7 cellular contexts compared by ENCODE assay signal in genomic region chr11:60887531-60887930, GRCh38. TPM values are rescaled to one million over a fixed set of nuclear protein-coding genes. Genes with fewer than 3 reads are reported as not detected.
DNase-seq lines count a peak whose midpoint lies in the region; ATAC-seq lines count a peak whose summit lies in the region.

No MANE protein-coding gene starts in this region.

- intact Hi-C loops in left ventricle myocardium superior (cut with micrococcal nuclease), result no loop called here

- H3K36me3 Mint-ChIP-seq in activated T-cell treated with anti-CD3 and anti-CD28 coated beads, Interleukin-2, amount 50 U/mL, for 4 hours (ENCODE audit: insufficient read depth), result peaks cover 45% of the 10 kb centered on the region

- no peaks in the 10 kb centered on the region for H3K4me1 Mint-ChIP-seq in activated T-cell treated with anti-CD3 and anti-CD28 coated beads, Interleukin-2, amount 50 U/mL, for 4 hours (ENCODE audit: low read depth)

- peak; percentile 67 to 86 for ATAC-seq in activated T-cell treated with anti-CD3 and anti-CD28 coated beads, Interleukin-2, amount 50 U/mL, for 4 hours
- peak; percentile 86 for ATAC-seq in left ventricle myocardium superior

- no peaks in the 10 kb centered on the region for H3K27me3 Mint-ChIP-seq in activated T-cell treated with anti-CD3 and anti-CD28 coated beads, Interleukin-2, amount 50 U/mL, for 4 hours (ENCODE audit: low read depth)

- DNase-seq in DMS79 treated with DMSO at 0.1 percent for 48 hours (lab: John Stamatoyannopoulos, UW) (peak; percentile 66), HCEC 1CT (peak; percentile 44), NCI-H345 treated with DMSO at 0.1 percent for 48 hours (lab: John Stamatoyannopoulos, UW; ENCODE audit: unreplicated experiment) (peak; percentile 3), left ventricle myocardium superior (no peak), dedifferentiated amniotic fluid mesenchymal stem cell (ENCODE audit: extremely low spot score) (no peak)
- no peak for DNase-seq in activated T-cell treated with anti-CD3 and anti-CD28 coated beads, Interleukin-2, amount 50 U/mL, for 4 hours
- DNase-seq in stimulated activated CD8-positive, alpha-beta memory T cell treated with anti-CD3 and anti-CD28 coated beads, Interleukin-4, amount 100 ng/mL, for 48 hours, result peak; percentile 67

- H3K4me3 Mint-ChIP-seq in activated T-cell treated with anti-CD3 and anti-CD28 coated beads, Interleukin-2, amount 50 U/mL, for 4 hours, result no peak overlapping the region

- H3K9me3 Mint-ChIP-seq in activated T-cell treated with anti-CD3 and anti-CD28 coated beads, Interleukin-2, amount 50 U/mL, for 4 hours, result no peaks in the 10 kb centered on the region

RNA-seq across cellular contexts. Expression of gene PRPF19, which starts 18.9 kb away (rescaled TPM):
- 100 to 1,000 TPM; 297 to 335 (median 311) TPM for total RNA-seq in activated T-cell treated with anti-CD3 and anti-CD28 coated beads, Interleukin-2, amount 50 U/mL, for 4 hours
- total RNA-seq in left ventricle myocardium superior, result 41.5 TPM

RNA-seq across cellular contexts. Expression of gene ZP1, which starts 20.2 kb away (rescaled TPM):
- not detected for total RNA-seq in activated T-cell treated with anti-CD3 and anti-CD28 coated beads, Interleukin-2, amount 50 U/mL, for 4 hours
- not detected for total RNA-seq in left ventricle myocardium superior

RNA-seq across cellular contexts. Expression of gene TMEM109, which starts 26.4 kb away (rescaled TPM):
- total RNA-seq in activated T-cell treated with anti-CD3 and anti-CD28 coated beads, Interleukin-2, amount 50 U/mL, for 4 hours, result 100 to 1,000 TPM; 184 to 216 (median 204) TPM
- total RNA-seq in left ventricle myocardium superior, result 97.0 TPM

RNA-seq across cellular contexts. Expression of gene PTGDR2, which starts 31.8 kb away (rescaled TPM):
- total RNA-seq in activated T-cell treated with anti-CD3 and anti-CD28 coated beads, Interleukin-2, amount 50 U/mL, for 4 hours, result under 1 TPM; 0.23 to 0.45 (median 0.35) TPM
- 3.1 TPM for total RNA-seq in left ventricle myocardium superior

RNA-seq across cellular contexts. Expression of gene TMEM132A, which starts 36.7 kb away (rescaled TPM):
- 1 to 10 TPM in 2 of 3 donors, under 1 TPM in 1; 0.84 to 1.4 (median 1.4) TPM for total RNA-seq in activated T-cell treated with anti-CD3 and anti-CD28 coated beads, Interleukin-2, amount 50 U/mL, for 4 hours
- total RNA-seq in left ventricle myocardium superior, result 5.9 TPM

Comparison
In these comparisons a context has a peak if more than half of its experiments do, and no peak if none do; other contexts are left out.
1. DNase-seq: peak in DMS79 treated with DMSO at 0.1 percent for 48 hours (single experiment), HCEC 1CT (single experiment), NCI-H345 treated with DMSO at 0.1 percent for 48 hours (single experiment) and stimulated activated CD8-positive, alpha-beta memory T cell treated with anti-CD3 and anti-CD28 coated beads, Interleukin-4, amount 100 ng/mL, for 48 hours (single experiment); none in activated T-cell treated with anti-CD3 and anti-CD28 coated beads, Interleukin-2, amount 50 U/mL, for 4 hours (single experiment), left ventricle myocardium superior (single experiment) and dedifferentiated amniotic fluid mesenchymal stem cell (single experiment).